Comparison of ENCODE assay signal across 19 cellular contexts in the genomic region with DNA sequence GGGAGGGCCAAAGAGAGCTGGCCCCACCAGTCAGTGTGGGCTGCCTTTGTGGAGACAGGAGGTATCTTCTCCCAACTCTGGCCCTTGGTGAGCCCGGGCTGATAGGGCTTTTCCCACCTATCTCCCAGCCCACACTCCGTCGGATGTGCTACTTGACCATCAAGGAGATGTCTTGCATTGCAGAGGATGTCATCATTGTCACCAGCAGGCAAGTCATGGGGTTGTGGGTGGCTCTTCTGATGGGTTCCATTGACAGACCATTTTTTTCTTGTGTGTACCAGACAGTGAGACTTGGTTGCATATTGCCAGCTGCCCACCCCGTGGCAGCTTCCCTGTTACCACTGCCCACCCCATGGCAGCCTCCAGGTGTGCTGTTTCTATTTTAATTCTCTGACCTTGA. TPM values are rescaled to one million over a fixed set of nuclear protein-coding genes. Genes with fewer than 3 reads are reported as not detected.
DNase-seq lines count a peak whose midpoint lies in the region; ATAC-seq, FAIRE-seq and TF ChIP-seq lines count a peak whose summit lies in the region.
"Had no signal": no experiment of that assay in that cellular context is flagged by ENCODE, and none has a peak within 500 bp of the region (broad histone marks: within the 10 kb centered on the region; RNA-seq: fewer than 3 reads in every experiment).

No MANE protein-coding gene starts in this region.

- H3K4me1 ChIP-seq in K562 (replicated peaks in 1 of 2; ENCODE audit: control insufficient read depth in 2 of 2, insufficient read depth in 2 of 2, low read length in 2 of 2) (peaks cover 10 to 12% of the 10 kb centered on the region in 2 experiments; a peak in 3 of 5 replicates), osteoblast (ENCODE audit: insufficient read depth, low read length) (peaks cover 33% of the 10 kb centered on the region)

- ATAC-seq in K562: no peak
- ATAC-seq: GM12878, Panc1 had no signal

- in situ Hi-C loops in K562 (cut with MboI): no loop called here

- no peaks in the 10 kb centered on the region for H3K27me3 ChIP-seq in K562 (ENCODE audit: control insufficient read depth in 2 of 2, insufficient read depth in 2 of 2, low read length in 2 of 2)
- no peaks in the 10 kb centered on the region for H3K27me3 ChIP-seq in osteoblast (ENCODE audit: insufficient read depth, low read length)
- H3K27me3 ChIP-seq: MG63 had no signal

- H3K27ac ChIP-seq in K562 (ENCODE audit: extremely low read depth, low read depth, low read length) (no peak overlapping the region), osteoblast (ENCODE audit: low read depth, low read length) (peak overlapping the region; percentile 81)
- H3K27ac ChIP-seq: KMS-11 had no signal

- peak overlapping the region; percentile 47 for H3K27ac Mint-ChIP-seq in activated T-cell treated with anti-CD3 and anti-CD28 coated beads, Interleukin-2, amount 50 U/mL, for 24 hours
- peak overlapping the region; percentile 84 for H3K27ac Mint-ChIP-seq in HFFc6

- H3K9ac ChIP-seq in K562 (ENCODE audit: insufficient read depth in 1 of 2, low read depth in 2 of 2, low read length in 2 of 2): no peak overlapping the region
- H3K9ac ChIP-seq: KMS-11 had no signal

- H3K4me2 ChIP-seq in K562 (ENCODE audit: insufficient read depth, low read length) (no peak overlapping the region), osteoblast (ENCODE audit: insufficient read depth, low read length) (peak overlapping the region; percentile 29)

- peaks cover 82% of the 10 kb centered on the region for H3K36me3 Mint-ChIP-seq in activated T-cell treated with anti-CD3 and anti-CD28 coated beads, Interleukin-2, amount 50 U/mL, for 24 hours (ENCODE audit: low read depth)
- peaks cover 55% of the 10 kb centered on the region for H3K36me3 Mint-ChIP-seq in HFFc6 (ENCODE audit: low read depth)

- peaks cover 59% of the 10 kb centered on the region; the same call in 2 of the 3 replicates for H3K36me3 ChIP-seq in K562 (ENCODE audit: control insufficient read depth, insufficient read depth, low read length)
- H3K36me3 ChIP-seq in osteoblast (ENCODE audit: insufficient read depth, low read length): peaks cover 60% of the 10 kb centered on the region

- BruUV-seq in K562 (replicated peaks; lab: Mats Ljungman, UMichigan): no TSS peak

- TF ChIP-seq RAD21 in K562 (CRISPR knock-in tag; conservative IDR thresholded peaks at IDR 0.05 in 1 of 2, IDR thresholded peaks at IDR 0.05 in 1 of 2): no peak

- FAIRE-seq in K562 (lab: Jason Lieb, UNC) (no peak), RCC 7860 (lab: Jason Lieb, UNC) (no peak)
- FAIRE-seq: GM12878 had no signal

- POLR2A ChIA-PET in K562 (lab: Yijun Ruan, JAX): interaction anchor here (2.7 kb wide), 1 partner anchor 9 kb away, joined by 9 read pairs; no protein-coding TSS in a partner anchor

- DNase-seq in activated T-cell treated with anti-CD3 and anti-CD28 coated beads, Interleukin-2, amount 50 U/mL, for 24 hours: no peak
- DNase-seq in activated T-cell treated with anti-CD3 and anti-CD28 coated beads, Interleukin-2, amount 50 U/mL, for 1 hour: no peak
- DNase-seq in HFFc6 (no peak), K562 (ENCODE audit: extremely low read depth in 1 of 4, low spot score in 3 of 4) (no peak), osteoblast (ENCODE audit: insufficient read length, low spot score, missing footprints) (no peak), RCC 7860 (ENCODE audit: low spot score) (no peak), NK-92 (lab: John Stamatoyannopoulos, UW; ENCODE audit: unreplicated experiment) (no peak), globus pallidus (ENCODE audit: low spot score) (no peak)
- DNase-seq: 8988T, GDM1, GOT3, MG63, NCI-H1092 treated with DMSO at 0.1 percent for 48 hours, NCI-H510A treated with DMSO at 0.1 percent for 48 hours, NCI-H82, Right ventricle myocardium superior had no signal

- H3K9me3 ChIP-seq in K562 (replicated peaks; ENCODE audit: control insufficient read depth, insufficient read depth, low read depth, low read length): no peaks in the 10 kb centered on the region
- no peaks in the 10 kb centered on the region for H3K9me3 ChIP-seq in osteoblast (ENCODE audit: low read depth, low read length)
- H3K9me3 ChIP-seq: MG63 had no signal

- intact Hi-C loops in K562 (cut with micrococcal nuclease): no loop called here

- TF ChIP-seq EP300 in K562 (IDR thresholded peaks at IDR 0.05; ENCODE audit: low read length): no peak

- no peaks in the 10 kb centered on the region for H3K9me3 Mint-ChIP-seq in activated T-cell treated with anti-CD3 and anti-CD28 coated beads, Interleukin-2, amount 50 U/mL, for 24 hours
- H3K9me3 Mint-ChIP-seq in HFFc6: no peaks in the 10 kb centered on the region

- no peaks in the 10 kb centered on the region for H3K27me3 Mint-ChIP-seq in activated T-cell treated with anti-CD3 and anti-CD28 coated beads, Interleukin-2, amount 50 U/mL, for 24 hours
- peaks cover 1% of the 10 kb centered on the region for H3K27me3 Mint-ChIP-seq in HFFc6 (ENCODE audit: insufficient read depth)

- 65% methylated on average over 2 of the region's 4 CpGs for WGBS in K562 (ENCODE audit: insufficient coverage, low coverage, missing lambda C conversion rate)

- H3K4me1 Mint-ChIP-seq in activated T-cell treated with anti-CD3 and anti-CD28 coated beads, Interleukin-2, amount 50 U/mL, for 24 hours (ENCODE audit: low read depth): peaks cover 40% of the 10 kb centered on the region
- peaks cover 41% of the 10 kb centered on the region for H3K4me1 Mint-ChIP-seq in HFFc6 (ENCODE audit: low read depth)

- CTCF ChIA-PET in K562 (lab: Yijun Ruan, JAX; ENCODE audit: low intra/inter-chr PET ratio): interaction anchor here (0.6 kb wide), 1 partner anchor 73 kb away, joined by 4 read pairs; no protein-coding TSS in a partner anchor

- no peak for TF ChIP-seq POLR2A in K562 (conservative IDR thresholded peaks at IDR 0.05)

- no peak overlapping the region for H3K4me3 Mint-ChIP-seq in activated T-cell treated with anti-CD3 and anti-CD28 coated beads, Interleukin-2, amount 50 U/mL, for 24 hours
- H3K4me3 Mint-ChIP-seq in HFFc6: peak overlapping the region; percentile 49; the same call in 1 of the 2 replicates

- no peaks in the 10 kb centered on the region for H3K9me1 ChIP-seq in K562 (ENCODE audit: control insufficient read depth, insufficient read depth, low read length)

- TF ChIP-seq CTCF in HFFc6 (IDR thresholded peaks at IDR 0.05) (no peak), K562 (IDR thresholded peaks at IDR 0.05 in 2 of 3, conservative IDR thresholded peaks at IDR 0.05 in 1 of 3; ENCODE audit: insufficient read depth in 2 of 3, low read depth in 1 of 3, low read length in 3 of 3) (no peak), osteoblast (IDR thresholded peaks at IDR 0.05; ENCODE audit: extremely low read depth, low read depth, low read length) (no peak)

- H3K4me3 ChIP-seq in K562 (no peak overlapping the region), osteoblast (ENCODE audit: insufficient read depth, low read length) (no peak overlapping the region)
- H3K4me3 ChIP-seq: GM12878, MG63 had no signal

- H2AFZ ChIP-seq in K562 (ENCODE audit: low read depth, low read length) (no peak overlapping the region), osteoblast (ENCODE audit: low read length) (no peak overlapping the region)

- H3K79me2 ChIP-seq in K562 (ENCODE audit: control insufficient read depth, insufficient read depth, low read length) (peaks cover 27% of the 10 kb centered on the region), osteoblast (ENCODE audit: insufficient read depth, low read length) (peaks cover 90% of the 10 kb centered on the region)

- 0 out of 2 replicates have a peak, but pooled peaks cover 3% of the 10 kb centered on the region for H4K20me1 ChIP-seq in K562 (replicated peaks; ENCODE audit: control insufficient read depth, insufficient read depth, low read length)
- H4K20me1 ChIP-seq in osteoblast (ENCODE audit: insufficient read depth, low read length): peaks cover 47% of the 10 kb centered on the region

RNA-seq across cellular contexts. Expression of a gene that starts 3.3 kb away (rescaled TPM):
- 100 to 1,000 TPM; 316 to 393 (median 342) TPM for total RNA-seq in HFFc6 (2021; fragmentation: NEBNext Ultra II Directional; extraction: Animal tissue kit (Norgen Biotek cat#: 25700))
- total RNA-seq in K562 (2011; cell fraction: chromatin; rRNA removed; ENCODE audit: low replicate concordance): 181 and 256 TPM in 2 replicates
- 148 and 149 TPM in 2 replicates for total RNA-seq in K562 (2011; cell fraction: nucleolus; rRNA removed)
- total RNA-seq in K562 (2011; cell fraction: nucleoplasm; rRNA removed): 109 and 139 TPM in 2 replicates
- total RNA-seq in K562 (2014; rRNA removed) (88.0 and 96.4 TPM in 2 replicates), K562 (2014; rRNA removed; fragmentation: Illumina TruSeq; extraction: Trizol) (73.9 and 74.6 TPM in 2 replicates), K562 (2015; rRNA removed; fragmentation: Illumina TruSeq; extraction: Trizol) (62.0 and 65.1 TPM in 2 replicates), K562 (2021) (85.4 and 94.8 TPM in 2 replicates), osteoblast (297 and 305 TPM in 2 replicates)
- polyA plus RNA-seq in K562 (2011; rRNA removed) (40.3 and 73.4 TPM in 2 replicates), K562 (2014; fragmentation: Illumina TruSeq; extraction: Trizol) (56.8 and 62.4 TPM in 2 replicates), K562 (2014; fragmentation: Nextera tagmentation; extraction: Ambion mirVana) (100 to 1,000 TPM in 1 of 2 experiments, 10 to 100 TPM in 1; 40.6 to 105 TPM), K562 (2014; rRNA removed) (37.1 and 47.9 TPM in 2 replicates)
- 47.0 and 48.0 TPM in 2 replicates for polyA plus RNA-seq in K562 (2011; cell fraction: cytosol; rRNA removed)
- polyA plus RNA-seq in K562 (2011; cell fraction: nucleus; rRNA removed): 111 and 116 TPM in 2 replicates
- 82.5 and 120 TPM in 2 replicates for polyA plus RNA-seq in K562 (2012)
- 115 and 157 TPM in 2 replicates for polyA minus RNA-seq in K562 (2011; rRNA and poly(A)+ RNA removed)
- 70.3 and 92.6 TPM in 2 replicates for polyA minus RNA-seq in K562 (2011; cell fraction: cytosol; rRNA and poly(A)+ RNA removed)
- polyA minus RNA-seq in K562 (2011; cell fraction: nucleus; rRNA and poly(A)+ RNA removed): 59.0 and 102 TPM in 2 replicates

RNA-seq across cellular contexts. Expression of a gene that starts 25.9 kb away (rescaled TPM):
- 10 to 100 TPM; 28.3 to 33.9 (median 31.4) TPM for total RNA-seq in HFFc6 (2021; fragmentation: NEBNext Ultra II Directional; extraction: Animal tissue kit (Norgen Biotek cat#: 25700))
- 5.1 and 8.1 TPM in 2 replicates for total RNA-seq in K562 (2011; cell fraction: chromatin; rRNA removed; ENCODE audit: low replicate concordance)
- total RNA-seq in K562 (2011; cell fraction: nucleolus; rRNA removed): 6.2 and 9.0 TPM in 2 replicates
- 5.4 and 7.0 TPM in 2 replicates for total RNA-seq in K562 (2011; cell fraction: nucleoplasm; rRNA removed)
- total RNA-seq in K562 (2014; rRNA removed) (23.5 and 36.1 TPM in 2 replicates), K562 (2014; rRNA removed; fragmentation: Illumina TruSeq; extraction: Trizol) (18.8 and 20.2 TPM in 2 replicates), K562 (2015; rRNA removed; fragmentation: Illumina TruSeq; extraction: Trizol) (18.1 and 20.6 TPM in 2 replicates), K562 (2021) (34.7 and 42.6 TPM in 2 replicates), osteoblast (10.5 and 11.8 TPM in 2 replicates)
- polyA plus RNA-seq in K562 (2011; rRNA removed) (21.7 and 24.8 TPM in 2 replicates), K562 (2014; fragmentation: Illumina TruSeq; extraction: Trizol) (45.3 and 46.9 TPM in 2 replicates), K562 (2014; fragmentation: Nextera tagmentation; extraction: Ambion mirVana) (10 to 100 TPM; 23.0 to 25.2 TPM), K562 (2014; rRNA removed) (26.7 and 27.6 TPM in 2 replicates)
- polyA plus RNA-seq in K562 (2011; cell fraction: cytosol; rRNA removed): 15.4 and 17.0 TPM in 2 replicates
- polyA plus RNA-seq in K562 (2011; cell fraction: nucleus; rRNA removed): 12.7 and 14.4 TPM in 2 replicates
- polyA plus RNA-seq in K562 (2012): 34.9 and 43.6 TPM in 2 replicates
- polyA minus RNA-seq in K562 (2011; rRNA and poly(A)+ RNA removed): 14.1 and 16.4 TPM in 2 replicates
- polyA minus RNA-seq in K562 (2011; cell fraction: cytosol; rRNA and poly(A)+ RNA removed): 13.3 and 19.9 TPM in 2 replicates
- 4.2 and 6.3 TPM in 2 replicates for polyA minus RNA-seq in K562 (2011; cell fraction: nucleus; rRNA and poly(A)+ RNA removed)
